ENCODE assay signal across 8 cellular contexts in the genomic region with DNA sequence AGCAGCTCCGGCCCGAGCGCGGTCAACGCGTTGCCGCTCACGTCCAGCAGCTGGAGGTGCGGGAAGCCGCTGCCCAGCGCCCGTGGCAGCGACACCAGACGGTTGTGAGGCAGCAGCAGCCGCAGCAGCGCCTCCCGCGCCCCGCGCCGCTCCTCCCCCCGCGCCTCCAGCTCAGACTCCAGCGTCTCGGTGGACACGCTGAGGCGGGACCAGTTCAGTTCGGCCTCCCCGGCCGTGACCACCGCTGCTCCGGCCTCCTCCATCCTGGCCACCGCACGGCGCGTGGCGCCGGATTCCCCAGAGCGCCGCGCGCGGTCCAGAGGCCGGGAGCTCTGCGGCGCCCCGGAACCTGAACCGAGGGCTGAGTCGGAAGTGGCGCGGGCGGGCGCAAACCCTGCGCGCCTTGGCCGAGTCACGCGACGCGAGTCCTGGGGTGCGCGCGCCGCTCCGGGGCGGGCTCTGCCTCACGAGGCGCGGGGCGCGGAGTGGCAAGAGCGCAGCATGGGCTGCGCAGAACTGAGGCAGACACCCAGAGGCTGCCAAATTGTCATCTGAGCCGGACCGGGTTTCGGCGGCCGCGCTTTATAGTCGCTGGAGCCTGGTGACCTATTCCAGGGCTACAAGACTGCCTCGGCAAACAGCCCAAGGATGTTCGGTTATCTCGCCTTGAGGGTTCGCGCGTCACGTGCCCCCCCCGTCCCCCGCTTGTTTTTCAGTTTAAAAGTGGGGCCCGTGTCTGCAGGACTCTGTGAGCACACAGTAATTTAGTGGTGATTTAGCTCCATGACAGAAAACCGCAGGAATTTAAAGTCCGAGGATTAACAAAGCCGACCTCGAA. TPM values are rescaled to one million over a fixed set of nuclear protein-coding genes. Genes with fewer than 3 reads are reported as not detected.
DNase-seq lines count a peak whose midpoint lies in the region; ATAC-seq and TF ChIP-seq lines count a peak whose summit lies in the region.

A gene (minus strand): TSS at position 374 of the 838 bp plus-strand sequence. CDS start 111 bp downstream, at position 263.

- no peaks in the 10 kb centered on the region for H3K36me3 ChIP-seq in suprapubic skin

- DNase-seq in GM10266 (ENCODE audit: extremely low spot score) (peak; percentile 92), NAMALWA (ENCODE audit: low spot score) (peak; percentile 94), SK-N-DZ (ENCODE audit: low spot score) (peak; percentile 93), germinal center (ENCODE audit: low spot score) (peak; percentile 90), occipital lobe (lab: John Stamatoyannopoulos, UW) (peak; percentile 88), suprapubic skin (ENCODE audit: low spot score in 2 of 2) (peak; percentile 90 to 92)
- DNase-seq in activated naive CD4-positive, alpha-beta T cell treated with anti-CD3 and anti-CD28 coated beads for 36 hours = peak; percentile 85

- H3K4me3 ChIP-seq in suprapubic skin = peak within 1 kb of the TSS; percentile 84

- H3K27me3 Mint-ChIP-seq in activated naive CD4-positive, alpha-beta T cell treated with anti-CD3 and anti-CD28 coated beads for 36 hours (ENCODE audit: low read depth) = no peaks in the 10 kb centered on the region

- peak; percentile 87 for ATAC-seq in HG02571 (IDR thresholded peaks at IDR 0.05; ENCODE audit: unreplicated experiment)

- no peak for TF ChIP-seq EP300 in suprapubic skin (IDR thresholded peaks at IDR 0.05)

- H3K9me3 ChIP-seq in suprapubic skin = no peaks in the 10 kb centered on the region

- peak within 1 kb of the TSS; percentile 89 for H3K4me3 Mint-ChIP-seq in activated naive CD4-positive, alpha-beta T cell treated with anti-CD3 and anti-CD28 coated beads for 36 hours

- TF ChIP-seq POLR2A in suprapubic skin (IDR thresholded peaks at IDR 0.05) = peak in 1 of 2 donors; percentile 86

- intact Hi-C loops in activated naive CD4-positive, alpha-beta T cell treated with anti-CD3 and anti-CD28 coated beads for 36 hours (cut with micrococcal nuclease) = loop anchor here (1.0 to 10.0 kb wide), 15 partner anchors 68 to 1404 kb away; a partner anchor contains a TSS

- H3K27ac ChIP-seq in suprapubic skin = peak within 1 kb of the TSS; percentile 91

- CTCF ChIA-PET in activated naive CD4-positive, alpha-beta T cell treated with anti-CD3 and anti-CD28 coated beads for 36 hours (lab: Charles Lee) = interaction anchor here (0.5 to 2.2 kb wide), 6 partner anchors 7 to 1752 kb away, joined by 3 to 9 read pairs (median 5); no protein-coding TSS in a partner anchor

- peaks cover 40% of the 10 kb centered on the region for H3K4me1 Mint-ChIP-seq in activated naive CD4-positive, alpha-beta T cell treated with anti-CD3 and anti-CD28 coated beads for 36 hours (ENCODE audit: low read depth)

- H3K9me3 Mint-ChIP-seq in activated naive CD4-positive, alpha-beta T cell treated with anti-CD3 and anti-CD28 coated beads for 36 hours = no peaks in the 10 kb centered on the region

- H3K27ac Mint-ChIP-seq in activated naive CD4-positive, alpha-beta T cell treated with anti-CD3 and anti-CD28 coated beads for 36 hours = peak within 1 kb of the TSS; percentile 89

- H3K27me3 ChIP-seq in suprapubic skin = no peaks in the 10 kb centered on the region

- TF ChIP-seq CTCF in GM10266 (IDR thresholded peaks at IDR 0.05; ENCODE audit: control insufficient read depth, insufficient read depth, low read depth, missing control alignments) (peak; percentile 45), suprapubic skin (IDR thresholded peaks at IDR 0.05) (peak in 1 of 2 donors; percentile 16)

- H3K36me3 Mint-ChIP-seq in activated naive CD4-positive, alpha-beta T cell treated with anti-CD3 and anti-CD28 coated beads for 36 hours (ENCODE audit: low read depth) = peaks cover 7% of the 10 kb centered on the region

- WGBS in suprapubic skin = under 1% methylated on average over 28 of the region's 94 CpGs

- H3K4me1 ChIP-seq in suprapubic skin = peaks cover 27% of the 10 kb centered on the region

RNA-seq across cellular contexts. Expression of the gene that starts here (rescaled TPM):
- polyA plus RNA-seq in SK-N-DZ (2014; cell fraction: cytosol; rRNA removed) = 22.3 and 23.3 TPM in 2 replicates
- 6.6 and 8.5 TPM in 2 replicates for polyA plus RNA-seq in SK-N-DZ (2014; cell fraction: nucleus; rRNA removed)
- 10 to 100 TPM; 17.6 to 18.0 TPM for total RNA-seq in activated naive CD4-positive, alpha-beta T cell treated with anti-CD3 and anti-CD28 coated beads for 36 hours
- total RNA-seq in occipital lobe (32.6 TPM), suprapubic skin (10 to 100 TPM; 25.3 to 35.6 (median 31.3) TPM)

Comparison
In these comparisons a context has a peak if more than half of its experiments do, and no peak if none do; other contexts are left out.
1. Peak in every context shown above with its lines: DNase-seq, ATAC-seq, H3K4me3 ChIP-seq and H3K27ac ChIP-seq.